ENCODE assay signal across 36 cellular contexts in the genomic region with DNA sequence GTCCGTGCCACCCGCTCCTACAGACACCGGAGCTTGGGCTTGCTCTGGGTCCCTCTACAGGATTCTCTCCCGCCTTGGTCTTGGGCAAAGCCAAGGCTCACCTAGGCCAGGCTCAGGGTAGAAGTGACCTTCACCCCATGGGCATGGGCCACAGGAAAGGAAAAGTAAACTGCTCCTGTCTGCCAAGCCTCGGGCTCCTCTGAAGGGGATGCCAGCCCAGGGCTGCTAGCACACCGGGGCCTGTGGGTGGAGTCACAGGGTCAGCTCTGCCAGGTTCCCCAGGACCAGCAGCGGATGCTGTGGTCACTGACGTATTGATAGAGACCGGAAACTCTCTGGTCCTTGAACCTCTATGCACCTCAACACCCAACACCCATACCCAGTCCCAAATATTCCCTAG.
"Had no signal": no experiment of that assay in that cellular context is flagged by ENCODE, and none has a peak within 500 bp of the region (broad histone marks: within the 10 kb centered on the region; RNA-seq: fewer than 3 reads in every experiment).

No MANE protein-coding gene starts in this region.

- H3K9me3 ChIP-seq: adrenal gland, ascending aorta, breast epithelium, colonic mucosa had no signal

- H3K27ac ChIP-seq: adrenal gland, ascending aorta, breast epithelium, cardiac muscle cell, colonic mucosa, WERI-Rb-1 had no signal

- H3K4me1 Mint-ChIP-seq: activated B cell treated with CpG ODN at 0.5 μM for 24 hours; activated CD4-positive, alpha-beta T cell treated with anti-CD3 and anti-CD28 coated beads for 36 hours; activated CD4-positive, alpha-beta T cell treated with anti-CD3 and anti-CD28 coated beads, Interleukin-2, amount 10 ng/mL, durations not matched to agents 24 days and 14 days; activated CD8-positive, alpha-beta memory T cell treated with anti-CD3 and anti-CD28 coated beads, Interleukin-2, amount 10 ng/mL, durations not matched to agents 7 days and 5 days; activated naive CD4-positive, alpha-beta T cell treated with anti-CD3 and anti-CD28 coated beads, Interleukin-2, amount 50 U/mL, for 24 hours; activated naive CD8-positive, alpha-beta T cell treated with anti-CD3 and anti-CD28 coated beads, Interleukin-2, amount 50 U/mL, for 24 hours; brain; endodermal cell; T-helper 17 cell had no signal

- H3K9me3 Mint-ChIP-seq: activated B cell treated with CpG ODN at 0.5 μM for 24 hours; activated CD4-positive, alpha-beta memory T cell treated with anti-CD3 and anti-CD28 coated beads for 36 hours; activated CD4-positive, alpha-beta T cell treated with anti-CD3 and anti-CD28 coated beads, Interleukin-2, amount 10 ng/mL, durations not matched to agents 24 days and 14 days; activated naive CD4-positive, alpha-beta T cell treated with anti-CD3 and anti-CD28 coated beads for 36 hours; activated naive CD4-positive, alpha-beta T cell treated with anti-CD3 and anti-CD28 coated beads, Interleukin-2, amount 50 U/mL, for 24 hours; activated naive CD8-positive, alpha-beta T cell treated with anti-CD3 and anti-CD28 coated beads for 36 hours; activated naive CD8-positive, alpha-beta T cell treated with anti-CD3 and anti-CD28 coated beads, Interleukin-2, amount 50 U/mL, for 24 hours; activated T-helper 1 cell treated with anti-CD3 and anti-CD28 coated beads, Interleukin-12 subunit alpha, Interleukin-12 subunit beta, Interleukin-2, Interleukin-4 antibody, amounts not matched to agents 30 ng/mL and 10 ng/mL and 1 ng/mL, durations not matched to agents 14 hours and 24 hours and 36 hours; activated T-helper 2 cell treated with anti-CD3 and anti-CD28 coated beads, Interferon-gamma antibody, Interleukin-2, Interleukin-4, amounts not matched to agents 10 μg/mL and 5 μg/mL and 100 μg/mL, durations not matched to agents 14 hours and 24 hours and 36 hours; brain; endodermal cell; T-helper 2 cell treated with Interferon-gamma antibody and Interleukin-4, amounts not matched to agents 5 μg/mL and 100 μg/mL, for 36 hours had no signal

- H3K27me3 Mint-ChIP-seq: activated B cell treated with CpG ODN at 0.5 μM for 24 hours; activated CD4-positive, alpha-beta memory T cell treated with anti-CD3 and anti-CD28 coated beads for 36 hours; activated CD4-positive, alpha-beta T cell treated with anti-CD3 and anti-CD28 coated beads for 36 hours; activated CD4-positive, alpha-beta T cell treated with anti-CD3 and anti-CD28 coated beads, Interleukin-2, amount 10 ng/mL, durations not matched to agents 24 days and 14 days; activated naive CD8-positive, alpha-beta T cell treated with anti-CD3 and anti-CD28 coated beads for 36 hours; activated naive CD8-positive, alpha-beta T cell treated with anti-CD3 and anti-CD28 coated beads, Interleukin-2, amount 50 U/mL, for 24 hours had no signal

- ATAC-seq: activated CD4-positive, alpha-beta T cell treated with anti-CD3 and anti-CD28 coated beads for 36 hours; activated CD4-positive, CD25-positive, alpha-beta regulatory T cell treated with anti-CD3 and anti-CD28 coated beads, Interleukin-2, amount 50 U/mL, for 24 hours; activated CD8-positive, alpha-beta memory T cell treated with anti-CD3 and anti-CD28 coated beads, Interleukin-2, amount 10 ng/mL, durations not matched to agents 7 days and 5 days; activated CD8-positive, alpha-beta T cell treated with anti-CD3 and anti-CD28 coated beads, Interleukin-2, amount 10 ng/mL, durations not matched to agents 7 days and 5 days; activated naive CD8-positive, alpha-beta T cell treated with anti-CD3 and anti-CD28 coated beads, Interleukin-2, amount 50 U/mL, for 24 hours; esophagus mucosa; T-helper 17 cell had no signal

- FAIRE-seq: frontal cortex had no signal

- H3K4me3 ChIP-seq: adrenal gland, ascending aorta, breast epithelium, cardiac muscle cell, colonic mucosa had no signal

- DNase-seq: activated B cell treated with CpG ODN at 0.5 μM for 24 hours; activated CD4-positive, alpha-beta memory T cell treated with anti-CD3 and anti-CD28 coated beads for 36 hours; activated CD4-positive, alpha-beta T cell treated with anti-CD3 and anti-CD28 coated beads for 36 hours; activated CD4-positive, alpha-beta T cell treated with anti-CD3 and anti-CD28 coated beads, Interleukin-2, amount 10 ng/mL, durations not matched to agents 24 days and 14 days; activated CD8-positive, alpha-beta memory T cell treated with anti-CD3 and anti-CD28 coated beads, Interleukin-2, amount 10 ng/mL, durations not matched to agents 7 days and 5 days; activated CD8-positive, alpha-beta memory T cell treated with anti-CD3 and anti-CD28 coated beads, Interleukin-2, amount 50 U/mL, for 4 hours; activated CD8-positive, alpha-beta T cell treated with anti-CD3 and anti-CD28 coated beads, Interleukin-2, amount 10 ng/mL, durations not matched to agents 7 days and 5 days; activated effector memory CD4-positive, alpha-beta T cell treated with anti-CD3 and anti-CD28 coated beads, Interleukin-2, amount 50 U/mL, for 16 hours; activated naive CD4-positive, alpha-beta T cell treated with anti-CD3 and anti-CD28 coated beads for 36 hours; activated naive CD8-positive, alpha-beta T cell treated with anti-CD3 and anti-CD28 coated beads for 36 hours; activated naive CD8-positive, alpha-beta T cell treated with anti-CD3 and anti-CD28 coated beads, Interleukin-2, amount 50 U/mL, for 24 hours; activated T-cell treated with anti-CD3 and anti-CD28 coated beads, Interleukin-2, amount 50 U/mL, for 1 hour; activated T-cell treated with anti-CD3 and anti-CD28 coated beads, Interleukin-2, amount 50 U/mL, for 48 hours; adrenal gland; amygdala; central memory CD4-positive, alpha-beta T cell; cerebellar nuclear complex; colonic mucosa; effector memory CD4-positive, alpha-beta T cell; endodermal cell; foreskin fibroblast; T-helper 1 cell; T-helper 17 cell; T1000; WERI-Rb-1 had no signal

- H3K4me3 Mint-ChIP-seq: activated B cell treated with CpG ODN at 0.5 μM for 24 hours; activated CD4-positive, alpha-beta memory T cell treated with anti-CD3 and anti-CD28 coated beads for 36 hours; activated CD4-positive, alpha-beta T cell treated with anti-CD3 and anti-CD28 coated beads for 36 hours; activated CD4-positive, alpha-beta T cell treated with anti-CD3 and anti-CD28 coated beads, Interleukin-2, amount 10 ng/mL, durations not matched to agents 24 days and 14 days; activated CD8-positive, alpha-beta memory T cell treated with anti-CD3 and anti-CD28 coated beads, Interleukin-2, amount 10 ng/mL, durations not matched to agents 7 days and 5 days; activated CD8-positive, alpha-beta T cell treated with anti-CD3 and anti-CD28 coated beads, Interleukin-2, amount 10 ng/mL, durations not matched to agents 7 days and 5 days; activated naive CD4-positive, alpha-beta T cell treated with anti-CD3 and anti-CD28 coated beads for 36 hours; activated naive CD4-positive, alpha-beta T cell treated with anti-CD3 and anti-CD28 coated beads, Interleukin-2, amount 50 U/mL, for 24 hours; activated naive CD8-positive, alpha-beta T cell treated with anti-CD3 and anti-CD28 coated beads for 36 hours; activated naive CD8-positive, alpha-beta T cell treated with anti-CD3 and anti-CD28 coated beads, Interleukin-2, amount 50 U/mL, for 24 hours; activated T-helper 1 cell treated with anti-CD3 and anti-CD28 coated beads, Interleukin-12 subunit alpha, Interleukin-12 subunit beta, Interleukin-2, Interleukin-4 antibody, amounts not matched to agents 30 ng/mL and 10 ng/mL and 1 ng/mL, durations not matched to agents 14 hours and 24 hours and 36 hours; brain; endodermal cell; T-helper 17 cell; T-helper 2 cell treated with Interferon-gamma antibody and Interleukin-4, amounts not matched to agents 5 μg/mL and 100 μg/mL, for 36 hours had no signal

- H3K27ac Mint-ChIP-seq: activated B cell treated with CpG ODN at 0.5 μM for 24 hours; activated CD4-positive, alpha-beta memory T cell treated with anti-CD3 and anti-CD28 coated beads for 36 hours; activated CD4-positive, alpha-beta T cell treated with anti-CD3 and anti-CD28 coated beads for 36 hours; activated CD4-positive, alpha-beta T cell treated with anti-CD3 and anti-CD28 coated beads, Interleukin-2, amount 10 ng/mL, durations not matched to agents 24 days and 14 days; activated CD8-positive, alpha-beta memory T cell treated with anti-CD3 and anti-CD28 coated beads, Interleukin-2, amount 10 ng/mL, durations not matched to agents 7 days and 5 days; activated CD8-positive, alpha-beta T cell treated with anti-CD3 and anti-CD28 coated beads, Interleukin-2, amount 10 ng/mL, durations not matched to agents 7 days and 5 days; activated naive CD4-positive, alpha-beta T cell treated with anti-CD3 and anti-CD28 coated beads for 36 hours; activated naive CD4-positive, alpha-beta T cell treated with anti-CD3 and anti-CD28 coated beads, Interleukin-2, amount 50 U/mL, for 24 hours; activated naive CD8-positive, alpha-beta T cell treated with anti-CD3 and anti-CD28 coated beads for 36 hours; activated naive CD8-positive, alpha-beta T cell treated with anti-CD3 and anti-CD28 coated beads, Interleukin-2, amount 50 U/mL, for 24 hours; activated T-helper 1 cell treated with anti-CD3 and anti-CD28 coated beads, Interleukin-12 subunit alpha, Interleukin-12 subunit beta, Interleukin-2, Interleukin-4 antibody, amounts not matched to agents 30 ng/mL and 10 ng/mL and 1 ng/mL, durations not matched to agents 14 hours and 24 hours and 36 hours; activated T-helper 2 cell treated with anti-CD3 and anti-CD28 coated beads, Interferon-gamma antibody, Interleukin-2, Interleukin-4, amounts not matched to agents 10 μg/mL and 5 μg/mL and 100 μg/mL, durations not matched to agents 14 hours and 24 hours and 36 hours; brain; endodermal cell; T-helper 17 cell; T-helper 2 cell treated with Interferon-gamma antibody and Interleukin-4, amounts not matched to agents 5 μg/mL and 100 μg/mL, for 36 hours had no signal

- H3K27me3 ChIP-seq: adrenal gland, ascending aorta, breast epithelium, cardiac muscle cell, colonic mucosa had no signal

- H3K36me3 Mint-ChIP-seq: activated CD4-positive, alpha-beta memory T cell treated with anti-CD3 and anti-CD28 coated beads for 36 hours; activated CD8-positive, alpha-beta memory T cell treated with anti-CD3 and anti-CD28 coated beads, Interleukin-2, amount 10 ng/mL, durations not matched to agents 7 days and 5 days; activated naive CD4-positive, alpha-beta T cell treated with anti-CD3 and anti-CD28 coated beads, Interleukin-2, amount 50 U/mL, for 24 hours; activated naive CD8-positive, alpha-beta T cell treated with anti-CD3 and anti-CD28 coated beads for 36 hours; brain had no signal

- H3K4me1 ChIP-seq: adrenal gland, ascending aorta, breast epithelium, colonic mucosa had no signal

- H3K36me3 ChIP-seq: adrenal gland, ascending aorta, breast epithelium, cardiac muscle cell, colonic mucosa, WERI-Rb-1 had no signal
